In genomic region chr6:108549741-108550140, GRCh38 we compare ENCODE assay signal across 1 cellular context.
TF ChIP-seq lines count a peak whose summit lies in the region.

No MANE protein-coding gene starts in this region.

TF ChIP-seq in Ishikawa, 13 proteins besides CTCF, POLR2A, EP300 and RAD21 (continued from another document):
- TF ChIP-seq CEBPB (IDR thresholded peaks at IDR 0.05) (no peak), USF1 (IDR thresholded peaks at IDR 0.05) (0 out of 2 replicates have a peak, but pooled peaks have one; percentile 2)
